In the genomic region with DNA sequence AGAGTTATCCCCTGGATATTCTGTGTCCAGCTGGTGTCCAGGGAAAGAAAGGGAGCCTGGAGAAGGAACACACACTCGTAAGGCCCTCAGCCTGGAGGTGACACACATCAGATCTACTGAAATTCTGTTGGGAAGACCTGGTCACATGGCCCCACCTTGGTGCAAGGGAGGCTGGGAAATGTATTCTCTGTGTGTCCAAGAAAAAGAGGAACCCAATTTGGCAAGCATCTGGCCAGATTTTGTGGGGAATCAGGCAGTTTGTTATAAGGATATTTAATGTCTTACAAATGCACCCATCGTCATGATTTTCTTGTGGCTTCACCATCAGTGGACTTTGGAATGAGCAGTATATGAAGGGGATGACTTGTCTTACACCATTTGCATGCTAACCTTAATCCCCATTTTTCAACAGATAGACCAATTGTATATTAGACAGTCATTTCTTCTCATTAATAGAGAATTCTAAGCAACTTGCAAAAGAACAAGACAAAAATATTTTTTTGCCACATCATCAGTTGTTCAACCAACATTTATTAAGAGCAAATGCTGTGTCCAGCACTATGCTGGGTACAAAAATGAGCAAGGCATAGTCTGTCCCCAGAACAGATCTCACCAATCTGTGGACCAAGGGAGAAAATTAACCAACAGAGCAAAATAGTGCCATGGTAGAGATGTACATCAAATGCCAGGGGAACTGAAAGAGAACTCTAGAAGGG, we compare ENCODE assay signal across 9 cellular contexts. TPM values are rescaled to one million over a fixed set of nuclear protein-coding genes. Genes with fewer than 3 reads are reported as not detected.
"Had no signal": no experiment of that assay in that cellular context is flagged by ENCODE, and none has a peak within 500 bp of the region (broad histone marks: within the 10 kb centered on the region; RNA-seq: fewer than 3 reads in every experiment).

No MANE protein-coding gene starts in this region.

- H3K4me3 ChIP-seq: GM12878 had no signal

- DNase-seq: GDM1, GF-D8 had no signal

- ATAC-seq: GM12878 had no signal

- FAIRE-seq: G401.6, GM12878, GM12891, GM12892, GM18507, GM19239 had no signal

RNA-seq across cellular contexts. Expression of a gene that starts 59.7 kb away (rescaled TPM):
- total RNA-seq: G401, GM12878 had no signal
